ENCODE assay signal across 1 cellular context in genomic region chr3:72177075-72178050, GRCh38.
TF ChIP-seq lines count a peak whose summit lies in the region.

No MANE protein-coding gene starts in this region.

TF ChIP-seq in GM12878, 131 proteins besides CTCF, POLR2A, EP300 and RAD21 (continued from another document and continues in another):
- TF ChIP-seq ZBTB11 (CRISPR knock-in tag; IDR thresholded peaks at IDR 0.05) (no peak), TBL1XR1 (IDR thresholded peaks at IDR 0.05; ENCODE audit: low read depth, low read length) (peak; percentile 56; the same call in 1 of the 2 replicates), MEF2A (IDR thresholded peaks at IDR 0.05; ENCODE audit: insufficient read depth, low read depth, low read length) (0 out of 2 replicates have a peak, but pooled peaks have one; percentile 46), JUNB (IDR thresholded peaks at IDR 0.05) (no peak), ZNF687 (IDR thresholded peaks at IDR 0.05) (no peak), ZNF207 (IDR thresholded peaks at IDR 0.05; ENCODE audit: borderline replicate concordance) (no peak), NBN (IDR thresholded peaks at IDR 0.05) (0 out of 2 replicates have a peak, but pooled peaks have one; percentile 35), SREBF1 (IDR thresholded peaks at IDR 0.05; ENCODE audit: low read length) (no peak), STAT3 (IDR thresholded peaks at IDR 0.05; ENCODE audit: low read depth, low read length) (no peak), EZH2 (IDR thresholded peaks at IDR 0.05; ENCODE audit: borderline replicate concordance, control insufficient read depth, low read depth, low read length) (no peak), FOS (IDR thresholded peaks at IDR 0.05; ENCODE audit: borderline replicate concordance, extremely low read depth, insufficient read length) (no peak), JUND (IDR thresholded peaks at IDR 0.05; ENCODE audit: low read depth, low read length) (no peak), ESRRA (IDR thresholded peaks at IDR 0.05; ENCODE audit: low read length) (no peak), SKIL (IDR thresholded peaks at IDR 0.05; ENCODE audit: low read depth, poor library complexity, severe bottlenecking) (no peak), NR2F1 (conservative IDR thresholded peaks at IDR 0.05) (peak; percentile 82), ZSCAN29 (IDR thresholded peaks at IDR 0.05) (no peak), USF2 (IDR thresholded peaks at IDR 0.05; ENCODE audit: borderline replicate concordance, low read depth, low read length) (no peak), REST (IDR thresholded peaks at IDR 0.05; ENCODE audit: low read depth, low read length) (no peak), ZBTB33 (IDR thresholded peaks at IDR 0.05) (no peak), NFIC (IDR thresholded peaks at IDR 0.05; ENCODE audit: low read depth, low read length) (no peak; the same call in 1 of the 2 replicates), SMARCA5 (IDR thresholded peaks at IDR 0.05) (no peak), BRCA1 (IDR thresholded peaks at IDR 0.05; ENCODE audit: low read depth, low read length) (no peak), FOXK2 (IDR thresholded peaks at IDR 0.05) (no peak), USF1 (IDR thresholded peaks at IDR 0.05; ENCODE audit: borderline replicate concordance, extremely low read length, insufficient read depth, low read depth, low read length) (no peak), POLR2AphosphoS5 (IDR thresholded peaks at IDR 0.05; ENCODE audit: low read length) (no peak), ZBED1 (IDR thresholded peaks at IDR 0.05; ENCODE audit: borderline replicate concordance) (no peak), PML (IDR thresholded peaks at IDR 0.05; ENCODE audit: low read length) (no peak), MYC (IDR thresholded peaks at IDR 0.05; ENCODE audit: insufficient read depth, insufficient read length, insufficient replicate concordance, low read length, severe bottlenecking) (no peak), BCL11A (IDR thresholded peaks at IDR 0.05; ENCODE audit: low read depth, low read length) (0 out of 2 replicates have a peak, but pooled peaks have one; percentile 49), BCLAF1 (IDR thresholded peaks at IDR 0.05) (no peak), CBFB (IDR thresholded peaks at IDR 0.05; ENCODE audit: low read depth) (peak; percentile 99), FOXM1 (IDR thresholded peaks at IDR 0.05; ENCODE audit: low read depth, low read length) (no peak; the same call in 1 of the 2 replicates), CEBPB (IDR thresholded peaks at IDR 0.05; ENCODE audit: borderline replicate concordance in 1 of 2, low read depth in 2 of 2, low read length in 2 of 2) (no peak), NR2C2 (IDR thresholded peaks at IDR 0.05; ENCODE audit: borderline replicate concordance, control insufficient read depth, insufficient read length, low read depth) (no peak), KLF5 (IDR thresholded peaks at IDR 0.05; ENCODE audit: partially characterized antibody) (no peak), BHLHE40 (IDR thresholded peaks at IDR 0.05; ENCODE audit: borderline replicate concordance in 1 of 2, low read depth in 2 of 2, low read length in 1 of 2) (peak; percentile 83 to 87), RCOR1 (conservative IDR thresholded peaks at IDR 0.05; ENCODE audit: low read depth, low read length) (no peak), ZZZ3 (IDR thresholded peaks at IDR 0.05; ENCODE audit: control insufficient read depth, insufficient read length, low read depth) (no peak), IRF5 (IDR thresholded peaks at IDR 0.05; ENCODE audit: borderline replicate concordance) (peak; percentile 71)
